In genomic region chr13:33307820-33308219, GRCh38 we compare ENCODE assay signal across 18 cellular contexts. TPM values are rescaled to one million over a fixed set of nuclear protein-coding genes. Genes with fewer than 3 reads are reported as not detected.
"Had no signal": no experiment of that assay in that cellular context is flagged by ENCODE, and none has a peak within 500 bp of the region (broad histone marks: within the 10 kb centered on the region; RNA-seq: fewer than 3 reads in every experiment).

No MANE protein-coding gene starts in this region.

- H3K36me3 Mint-ChIP-seq: activated naive CD8-positive, alpha-beta T cell treated with anti-CD3 and anti-CD28 coated beads, Interleukin-2, amount 10 ng/mL, durations not matched to agents 7 days and 5 days; memory B cell; natural killer cell had no signal

- H3K4me3 Mint-ChIP-seq: activated naive CD8-positive, alpha-beta T cell treated with anti-CD3 and anti-CD28 coated beads, Interleukin-2, amount 10 ng/mL, durations not matched to agents 7 days and 5 days; memory B cell; natural killer cell had no signal

- H3K4me3 ChIP-seq: dorsolateral prefrontal cortex, left lung, transverse colon had no signal

- H3K27ac ChIP-seq: left lung, neutrophil, transverse colon, VCaP had no signal

- DNase-seq: activated CD4-positive, alpha-beta T cell treated with anti-CD3 and anti-CD28 coated beads for 1 hour; activated CD4-positive, alpha-beta T cell treated with anti-CD3 and anti-CD28 coated beads, Interleukin-2, amount 50 U/mL, for 4 hours; activated naive CD4-positive, alpha-beta T cell; activated naive CD8-positive, alpha-beta T cell treated with anti-CD3 and anti-CD28 coated beads, Interleukin-2, amount 10 ng/mL, durations not matched to agents 7 days and 5 days; activated T-cell treated with anti-CD3 and anti-CD28 coated beads for 4 hours; dorsolateral prefrontal cortex; hippocampal formation; kidney; left lung; natural killer cell; posterior cingulate gyrus; stimulated activated CD4-positive, alpha-beta T cell treated with anti-CD3 and anti-CD28 coated beads, Interleukin-2, amount 100 ng/mL, for 48 hours; stimulated activated naive CD4-positive, alpha-beta T cell; T-helper 1 cell; transverse colon had no signal

- H3K36me3 ChIP-seq: left lung, neutrophil, transverse colon had no signal

- H3K9me3 ChIP-seq: left lung, neutrophil, transverse colon had no signal

- H3K4me1 Mint-ChIP-seq: activated naive CD8-positive, alpha-beta T cell treated with anti-CD3 and anti-CD28 coated beads, Interleukin-2, amount 10 ng/mL, durations not matched to agents 7 days and 5 days; memory B cell; natural killer cell had no signal

- H3K9me3 Mint-ChIP-seq: activated naive CD8-positive, alpha-beta T cell treated with anti-CD3 and anti-CD28 coated beads, Interleukin-2, amount 10 ng/mL, durations not matched to agents 7 days and 5 days had no signal

- H3K27ac Mint-ChIP-seq: activated naive CD8-positive, alpha-beta T cell treated with anti-CD3 and anti-CD28 coated beads, Interleukin-2, amount 10 ng/mL, durations not matched to agents 7 days and 5 days; memory B cell; natural killer cell had no signal

- H3K27me3 ChIP-seq: dorsolateral prefrontal cortex, left lung, neutrophil, transverse colon had no signal

- ATAC-seq: left lung, natural killer cell had no signal

RNA-seq across cellular contexts. Expression of gene STARD13, which starts 22.3 kb away (rescaled TPM):
- total RNA-seq: natural killer cell had no signal
